Comparison of ENCODE assay signal across 22 cellular contexts in the genomic region with DNA sequence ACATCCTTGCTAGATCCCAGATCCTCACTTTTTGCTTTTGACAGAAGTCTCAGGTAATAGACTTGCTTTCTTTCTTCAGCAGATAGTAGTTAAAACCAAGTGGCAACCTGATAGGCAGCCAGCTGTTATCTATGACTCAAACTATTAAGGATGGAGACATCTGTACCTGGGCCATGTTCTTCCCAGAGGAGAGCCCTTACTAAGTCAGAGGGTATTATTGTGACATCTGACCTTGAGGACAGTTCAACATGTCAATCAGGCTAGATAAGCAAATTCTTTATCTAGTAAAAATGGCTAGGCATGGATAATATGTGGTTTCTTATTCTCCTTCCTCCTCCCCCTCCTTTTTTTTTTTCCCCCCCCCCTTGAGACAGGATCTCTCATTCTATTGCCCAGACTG. TPM values are rescaled to one million over a fixed set of nuclear protein-coding genes. Genes with fewer than 3 reads are reported as not detected.
DNase-seq lines count a peak whose midpoint lies in the region; ATAC-seq, FAIRE-seq and TF ChIP-seq lines count a peak whose summit lies in the region.
"Had no signal": no experiment of that assay in that cellular context is flagged by ENCODE, and none has a peak within 500 bp of the region (broad histone marks: within the 10 kb centered on the region; RNA-seq: fewer than 3 reads in every experiment).

No MANE protein-coding gene starts in this region.

- TF ChIP-seq POLR2A in HepG2 (IDR thresholded peaks at IDR 0.05; ENCODE audit: insufficient read depth in 1 of 2, low read depth in 2 of 2, low read length in 2 of 2) (no peak), spleen (IDR thresholded peaks at IDR 0.05) (no peak)

- CTCF ChIA-PET in HepG2 (lab: Yijun Ruan, JAX; ENCODE audit: low intra/inter-chr PET ratio, low total read pairs) = no interaction called here

- no peak for TF ChIP-seq EP300 in HepG2 (IDR thresholded peaks at IDR 0.05; ENCODE audit: low read depth in 2 of 2, low read length in 2 of 2)
- TF ChIP-seq EP300 in HepG2 (CRISPR knock-in tag; IDR thresholded peaks at IDR 0.05; ENCODE audit: borderline replicate concordance) = no peak

- no peak overlapping the region for H3K9ac ChIP-seq in HepG2 (ENCODE audit: insufficient read depth, low read depth, low read length)

- H3K9me3 ChIP-seq in HepG2 (ENCODE audit: low read length) (no peaks in the 10 kb centered on the region), spleen (no peaks in the 10 kb centered on the region)

- POLR2A ChIA-PET in HepG2 (lab: Yijun Ruan, JAX) = no interaction called here

- H3K4me3 ChIP-seq in HepG2 (replicated peaks in 1 of 3; ENCODE audit: insufficient read depth in 1 of 3, low read depth in 2 of 3, low read length in 3 of 3) = no peak overlapping the region
- no peak overlapping the region for H3K4me3 ChIP-seq in spleen

- peaks cover 33% of the 10 kb centered on the region for H3K4me1 ChIP-seq in HepG2 (ENCODE audit: insufficient read depth, low read length)
- peaks cover 7 to 49% (median 11%) of the 10 kb centered on the region in 6 donors for H3K4me1 ChIP-seq in spleen

- peak; percentile 7 for DNase-seq in NCI-H82 (lab: John Stamatoyannopoulos, UW)
- no peak for DNase-seq in NCI-H82 treated with DMSO at 0.1 percent for 48 hours (lab: John Stamatoyannopoulos, UW; ENCODE audit: unreplicated experiment)
- peak; percentile 70 for DNase-seq in amniotic epithelial cell (ENCODE audit: low read depth)
- DNase-seq in HepG2 (ENCODE audit: low spot score) = no peak
- DNase-seq in spleen = no peak
- DNase-seq in T-helper 2 cell = no peak
- DNase-seq in NCI-H345 treated with DMSO at 0.1 percent for 48 hours (lab: John Stamatoyannopoulos, UW; ENCODE audit: unreplicated experiment) = no peak
- DNase-seq: CD8-positive, alpha-beta T cell; DMS79; HFFc6; KG1; NCI-H1105 treated with DMSO at 0.1 percent for 48 hours; NCI-H1694 treated with DMSO at 0.1 percent for 48 hours; NCI-H446; NCI-H748 treated with DMSO at 0.1 percent for 48 hours; RPMI8226; SIG-M5 had no signal

- FAIRE-seq in HepG2 (lab: Jason Lieb, UNC) = no peak
- FAIRE-seq: A204.1, GM12892, H54 had no signal

- no peak overlapping the region for H3K27ac ChIP-seq in HepG2 (ENCODE audit: extremely low read length, insufficient read depth, low read length)
- H3K27ac ChIP-seq in spleen = peak overlapping the region in 6 of 8 donors; percentile 53 to 72 (median 66)

- no peaks in the 10 kb centered on the region for H3K79me2 ChIP-seq in HepG2 (ENCODE audit: insufficient read depth, low read length)

- no peak for TF ChIP-seq CTCF in HepG2 (CRISPR knock-in tag; IDR thresholded peaks at IDR 0.05)
- no peak for TF ChIP-seq CTCF in spleen (IDR thresholded peaks at IDR 0.05 in 8 of 11, conservative IDR thresholded peaks at IDR 0.05 in 3 of 11)

- no TSS peak for BruUV-seq in HepG2 (replicated peaks; lab: Mats Ljungman, UMichigan)

- intact Hi-C loops in HepG2 (cut with micrococcal nuclease; ENCODE audit: unreplicated experiment) (no loop called here), spleen (cut with DNase I; ENCODE audit: low total_unique reads) (no loop called here)

- no peak overlapping the region for H2AFZ ChIP-seq in HepG2 (ENCODE audit: low read length)

- no peak for TF ChIP-seq RAD21 in HepG2 (CRISPR knock-in tag; IDR thresholded peaks at IDR 0.05)

- H3K27me3 ChIP-seq in HepG2 (ENCODE audit: control insufficient read depth in 1 of 2, insufficient read depth in 2 of 2, low read length in 2 of 2) = no peaks in the 10 kb centered on the region
- no peaks in the 10 kb centered on the region for H3K27me3 ChIP-seq in spleen (replicated peaks in 1 of 7)

- H4K20me1 ChIP-seq in HepG2 (ENCODE audit: insufficient read depth, low read length) = no peaks in the 10 kb centered on the region; the same call in 1 of the 2 replicates

- in situ Hi-C loops in HepG2 (cut with HindIII; ENCODE audit: extremely low pct_ligation_motif_present, low pct_unique_long_range_greater_than_20kb) = no loop called here

- H3K4me2 ChIP-seq in HepG2 (ENCODE audit: low read depth, low read length) = no peak overlapping the region

- no peak for ATAC-seq in HepG2
- no peak for ATAC-seq in HG03342 (IDR thresholded peaks at IDR 0.05; ENCODE audit: unreplicated experiment)
- ATAC-seq: CD8-positive, alpha-beta T cell; SK-N-SH treated with all-trans-retinoic acid at 6 μM for 48 hours had no signal

- H3K36me3 ChIP-seq in HepG2 (replicated peaks in 1 of 2; ENCODE audit: control insufficient read depth in 1 of 2, insufficient read depth in 2 of 2, low read length in 2 of 2) (no peaks in the 10 kb centered on the region), spleen (no peaks in the 10 kb centered on the region)

TF ChIP-seq in HepG2, 621 proteins besides CTCF, POLR2A, EP300 and RAD21:
- peak; percentile 39; the same call in 1 of the 2 replicates for TF ChIP-seq CEBPB (IDR thresholded peaks at IDR 0.05; ENCODE audit: borderline replicate concordance, low read depth, low read length)
- TF ChIP-seq, protein P1, sequence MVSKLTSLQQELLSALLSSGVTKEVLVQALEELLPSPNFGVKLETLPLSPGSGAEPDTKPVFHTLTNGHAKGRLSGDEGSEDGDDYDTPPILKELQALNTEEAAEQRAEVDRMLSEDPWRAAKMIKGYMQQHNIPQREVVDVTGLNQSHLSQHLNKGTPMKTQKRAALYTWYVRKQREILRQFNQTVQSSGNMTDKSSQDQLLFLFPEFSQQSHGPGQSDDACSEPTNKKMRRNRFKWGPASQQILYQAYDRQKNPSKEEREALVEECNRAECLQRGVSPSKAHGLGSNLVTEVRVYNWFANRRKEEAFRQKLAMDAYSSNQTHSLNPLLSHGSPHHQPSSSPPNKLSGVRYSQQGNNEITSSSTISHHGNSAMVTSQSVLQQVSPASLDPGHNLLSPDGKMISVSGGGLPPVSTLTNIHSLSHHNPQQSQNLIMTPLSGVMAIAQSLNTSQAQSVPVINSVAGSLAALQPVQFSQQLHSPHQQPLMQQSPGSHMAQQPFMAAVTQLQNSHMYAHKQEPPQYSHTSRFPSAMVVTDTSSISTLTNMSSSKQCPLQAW (CRISPR knock-in tag; IDR thresholded peaks at IDR 0.05) = no peak
- TF ChIP-seq, protein P2, sequence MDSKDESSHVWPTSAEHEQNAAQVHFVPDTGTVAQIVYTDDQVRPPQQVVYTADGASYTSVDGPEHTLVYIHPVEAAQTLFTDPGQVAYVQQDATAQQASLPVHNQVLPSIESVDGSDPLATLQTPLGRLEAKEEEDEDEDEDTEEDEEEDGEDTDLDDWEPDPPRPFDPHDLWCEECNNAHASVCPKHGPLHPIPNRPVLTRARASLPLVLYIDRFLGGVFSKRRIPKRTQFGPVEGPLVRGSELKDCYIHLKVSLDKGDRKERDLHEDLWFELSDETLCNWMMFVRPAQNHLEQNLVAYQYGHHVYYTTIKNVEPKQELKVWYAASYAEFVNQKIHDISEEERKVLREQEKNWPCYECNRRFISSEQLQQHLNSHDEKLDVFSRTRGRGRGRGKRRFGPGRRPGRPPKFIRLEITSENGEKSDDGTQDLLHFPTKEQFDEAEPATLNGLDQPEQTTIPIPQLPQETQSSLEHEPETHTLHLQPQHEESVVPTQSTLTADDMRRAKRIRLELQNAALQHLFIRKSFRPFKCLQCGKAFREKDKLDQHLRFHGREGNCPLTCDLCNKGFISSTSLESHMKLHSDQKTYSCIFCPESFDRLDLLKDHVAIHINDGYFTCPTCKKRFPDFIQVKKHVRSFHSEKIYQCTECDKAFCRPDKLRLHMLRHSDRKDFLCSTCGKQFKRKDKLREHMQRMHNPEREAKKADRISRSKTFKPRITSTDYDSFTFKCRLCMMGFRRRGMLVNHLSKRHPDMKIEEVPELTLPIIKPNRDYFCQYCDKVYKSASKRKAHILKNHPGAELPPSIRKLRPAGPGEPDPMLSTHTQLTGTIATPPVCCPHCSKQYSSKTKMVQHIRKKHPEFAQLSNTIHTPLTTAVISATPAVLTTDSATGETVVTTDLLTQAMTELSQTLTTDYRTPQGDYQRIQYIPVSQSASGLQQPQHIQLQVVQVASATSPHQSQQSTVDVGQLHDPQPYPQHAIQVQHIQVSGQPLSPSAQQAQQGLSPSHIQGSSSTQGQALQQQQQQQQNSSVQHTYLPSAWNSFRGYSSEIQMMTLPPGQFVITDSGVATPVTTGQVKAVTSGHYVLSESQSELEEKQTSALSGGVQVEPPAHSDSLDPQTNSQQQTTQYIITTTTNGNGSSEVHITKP (CRISPR knock-in tag; IDR thresholded peaks at IDR 0.05; ENCODE audit: low read depth) = no peak
TF ChIP-seq in HepG2: peak in this region for 1.

RNA-seq across cellular contexts. Expression of a gene that starts 39.2 kb away (rescaled TPM):
- total RNA-seq in HepG2 (2016; rRNA removed; fragmentation: Illumina TruSeq; extraction: Trizol) = 4.2 and 7.0 TPM in 2 replicates
- 1.8 and 2.6 TPM in 2 replicates for total RNA-seq in HepG2 (2016; cell fraction: cytosol; rRNA removed; fragmentation: Illumina TruSeq; extraction: Trizol; ENCODE audit: low read depth)
- 3.7 and 4.1 TPM in 2 replicates for total RNA-seq in HepG2 (2016; cell fraction: insoluble cytoplasmic fraction; rRNA removed; fragmentation: Illumina TruSeq; extraction: Trizol)
- 1.2 and 1.3 TPM in 2 replicates for total RNA-seq in HepG2 (2016; cell fraction: membrane; rRNA removed; fragmentation: Illumina TruSeq; extraction: Trizol)
- total RNA-seq in HepG2 (2016; cell fraction: nucleus; rRNA removed; fragmentation: Illumina TruSeq; extraction: Trizol) = 5.2 and 6.5 TPM in 2 replicates
- polyA plus RNA-seq in HepG2 (2011; rRNA removed) = 2.1 and 2.9 TPM in 2 replicates
- polyA plus RNA-seq in HepG2 (2011; cell fraction: cytosol; rRNA removed) = 2.1 and 2.4 TPM in 2 replicates
- 2.8 and 4.0 TPM in 2 replicates for polyA plus RNA-seq in HepG2 (2011; cell fraction: nucleus; rRNA removed)
- 1.9 and 2.8 TPM in 2 replicates for polyA plus RNA-seq in HepG2 (2012)
- 0.27 and 0.29 TPM in 2 replicates for polyA plus RNA-seq in HepG2 (2016; cell fraction: cytosol; fragmentation: Illumina TruSeq; extraction: Trizol; ENCODE audit: low read depth)
- polyA plus RNA-seq in HepG2 (2016; cell fraction: insoluble cytoplasmic fraction; fragmentation: Illumina TruSeq; extraction: Trizol; ENCODE audit: low read depth) = 2.8 and 2.9 TPM in 2 replicates
- polyA plus RNA-seq in HepG2 (2016; cell fraction: membrane; fragmentation: Illumina TruSeq; extraction: Trizol; ENCODE audit: low read depth) = 0.50 and 0.55 TPM in 2 replicates
- polyA plus RNA-seq in HepG2 (2016; cell fraction: nucleus; fragmentation: Illumina TruSeq; extraction: Trizol; ENCODE audit: insufficient read depth, low read depth) = 2.9 and 3.5 TPM in 2 replicates
- 10.3 and 18.9 TPM in 2 replicates for polyA minus RNA-seq in HepG2 (2011; rRNA and poly(A)+ RNA removed; ENCODE audit: low replicate concordance)
- 4.3 and 6.3 TPM in 2 replicates for polyA minus RNA-seq in HepG2 (2011; cell fraction: cytosol; rRNA and poly(A)+ RNA removed)
- 10.4 and 12.2 TPM in 2 replicates for polyA minus RNA-seq in HepG2 (2011; cell fraction: nucleus; rRNA and poly(A)+ RNA removed)
- 10 to 100 TPM; 28.1 to 77.9 (median 59.1) TPM for total RNA-seq in spleen
- 10 to 100 TPM in 1 of 3 donors, 1 to 10 TPM in 2; 3.2 to 13.3 (median 4.7) TPM for polyA plus RNA-seq in spleen

Comparison
In these comparisons a context has a peak if more than half of its experiments do, and no peak if none do; other contexts are left out.
1. DNase-seq: peak in NCI-H82 (single experiment) and amniotic epithelial cell (single experiment); none in NCI-H82 treated with DMSO at 0.1 percent for 48 hours (single experiment), HepG2 (single experiment), spleen (single experiment), T-helper 2 cell (0 of 5) and NCI-H345 treated with DMSO at 0.1 percent for 48 hours (single experiment).